Comparison of ENCODE assay signal across 10 cellular contexts in the genomic region with DNA sequence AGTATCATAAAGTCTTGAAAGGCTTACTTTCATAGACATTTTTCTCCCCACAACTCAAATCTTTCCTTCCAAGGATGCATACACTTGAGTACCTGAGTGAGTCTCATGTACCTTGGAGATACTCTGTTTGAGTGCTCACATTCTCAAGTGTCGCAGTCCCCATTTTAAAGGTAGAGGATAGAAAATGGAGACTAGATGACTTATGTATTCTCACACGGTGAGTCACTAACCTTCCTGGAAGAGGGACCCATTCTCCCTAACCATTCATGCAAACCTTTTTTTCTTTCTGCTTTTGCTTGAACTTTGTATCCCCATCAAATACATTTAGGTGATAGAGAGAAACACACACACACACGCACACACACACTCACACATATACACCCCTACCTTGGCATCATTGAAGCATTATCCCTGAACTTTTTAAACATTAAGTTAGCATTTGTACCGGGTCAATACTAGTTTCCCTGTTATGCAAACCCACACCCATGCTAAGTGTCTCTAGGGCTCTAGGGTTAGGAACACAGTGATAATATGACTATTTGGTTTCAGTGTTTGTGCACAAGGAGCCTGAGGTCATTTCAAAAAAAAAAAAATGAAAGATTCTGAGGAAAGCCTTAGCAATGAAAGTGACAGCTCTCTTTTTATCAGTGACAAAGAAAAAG.
A peak's percentile ranks its signal among the peaks of the same experiment; 100 is the strongest.
DNase-seq lines count a peak whose midpoint lies in the region; ATAC-seq, FAIRE-seq and TF ChIP-seq lines count a peak whose summit lies in the region.
"Had no signal": no experiment of that assay in that cellular context is flagged by ENCODE, and none has a peak within 500 bp of the region (broad histone marks: within the 10 kb centered on the region; RNA-seq: fewer than 3 reads in every experiment).

No MANE protein-coding gene starts in this region.

- H3K4me3 ChIP-seq in bronchial epithelial cell (ENCODE audit: low read depth, low read length): no peak overlapping the region
- H3K4me3 ChIP-seq in psoas muscle: no peak overlapping the region
- H3K4me3 ChIP-seq: coronary artery had no signal

- TF ChIP-seq CTCF in bronchial epithelial cell (IDR thresholded peaks at IDR 0.05; ENCODE audit: insufficient read depth, low read length, severe bottlenecking) (no peak), psoas muscle (IDR thresholded peaks at IDR 0.05) (no peak)

- H3K27me3 ChIP-seq in bronchial epithelial cell (ENCODE audit: control insufficient read depth, insufficient read depth, low read length) (no peaks in the 10 kb centered on the region), psoas muscle (ENCODE audit: insufficient read depth in 3 of 3, low read length in 2 of 3) (no peaks in the 10 kb centered on the region)

- no peak overlapping the region for H3K27ac ChIP-seq in psoas muscle
- H3K27ac ChIP-seq: coronary artery had no signal

- peak; percentile 66 for ATAC-seq in GM18498 (IDR thresholded peaks at IDR 0.05; ENCODE audit: unreplicated experiment)
- peak; percentile 57 for ATAC-seq in GM21381 (IDR thresholded peaks at IDR 0.05; ENCODE audit: unreplicated experiment)
- ATAC-seq in HG03135 (IDR thresholded peaks at IDR 0.05; ENCODE audit: unreplicated experiment): peak; percentile 60
- ATAC-seq in psoas muscle: no peak
- ATAC-seq: CD8-positive, alpha-beta T cell had no signal

- H3K36me3 ChIP-seq in bronchial epithelial cell (ENCODE audit: control insufficient read depth, insufficient read depth, low read length) (no peaks in the 10 kb centered on the region), psoas muscle (ENCODE audit: insufficient read depth in 1 of 2, low read depth in 1 of 2) (no peaks in the 10 kb centered on the region)

- no peaks in the 10 kb centered on the region for H3K9me3 ChIP-seq in psoas muscle

- DNase-seq in bronchial epithelial cell (ENCODE audit: low read depth): peak; percentile 80
- DNase-seq in Ammon's horn (ENCODE audit: low spot score): no peak
- DNase-seq in psoas muscle: no peak
- no peak for DNase-seq in NCI-H187 treated with DMSO at 0.1 percent for 48 hours (lab: John Stamatoyannopoulos, UW)
- no peak for DNase-seq in NK-92 treated with Interleukin-12 subunit alpha and Interleukin-12 subunit beta, amount 100 ng/mL, for 24 hours (lab: John Stamatoyannopoulos, UW)
- DNase-seq: CD8-positive, alpha-beta T cell had no signal

- intact Hi-C loops in psoas muscle (cut with DNase I): no loop called here

- no peak for FAIRE-seq in bronchial epithelial cell (lab: Jason Lieb, UNC)

- WGBS in psoas muscle, 3 donors: 88 to 90% (median 89%) methylated on average over 4 of the region's 4 CpGs

- H3K4me1 ChIP-seq in psoas muscle: no peaks in the 10 kb centered on the region

Comparison
In these comparisons a context has a peak if more than half of its experiments do, and no peak if none do; other contexts are left out.
1. ATAC-seq: peak in GM18498 (single experiment), GM21381 (single experiment) and HG03135 (single experiment); none in psoas muscle (0 of 4).